In genomic region chr17:4477286-4477791, GRCh38 we compare ENCODE assay signal across 1 cellular context.
TF ChIP-seq lines count a peak whose summit lies in the region.

No MANE protein-coding gene starts in this region.

TF ChIP-seq in WTC11, 78 proteins besides CTCF, POLR2A, EP300 and RAD21 (continued from another document):
- no peak for TF ChIP-seq FOXK1 (CRISPR knock-in tag; IDR thresholded peaks at IDR 0.05)
- TF ChIP-seq E2F5 (CRISPR knock-in tag; IDR thresholded peaks at IDR 0.05) = no peak
- no peak for TF ChIP-seq ESRRA (CRISPR knock-in tag; IDR thresholded peaks at IDR 0.05; ENCODE audit: borderline replicate concordance)
- TF ChIP-seq MXD4 (CRISPR knock-in tag; IDR thresholded peaks at IDR 0.05; ENCODE audit: borderline replicate concordance) = no peak
- TF ChIP-seq CREM (CRISPR knock-in tag; IDR thresholded peaks at IDR 0.05) = no peak
- TF ChIP-seq PREB (CRISPR knock-in tag; IDR thresholded peaks at IDR 0.05; ENCODE audit: borderline replicate concordance) = no peak
- TF ChIP-seq ZNF671 (CRISPR knock-in tag; IDR thresholded peaks at IDR 0.05) = no peak
- no peak for TF ChIP-seq GTF2I (CRISPR knock-in tag; conservative IDR thresholded peaks at IDR 0.05)
